ENCODE assay signal across 20 cellular contexts in the genomic region with DNA sequence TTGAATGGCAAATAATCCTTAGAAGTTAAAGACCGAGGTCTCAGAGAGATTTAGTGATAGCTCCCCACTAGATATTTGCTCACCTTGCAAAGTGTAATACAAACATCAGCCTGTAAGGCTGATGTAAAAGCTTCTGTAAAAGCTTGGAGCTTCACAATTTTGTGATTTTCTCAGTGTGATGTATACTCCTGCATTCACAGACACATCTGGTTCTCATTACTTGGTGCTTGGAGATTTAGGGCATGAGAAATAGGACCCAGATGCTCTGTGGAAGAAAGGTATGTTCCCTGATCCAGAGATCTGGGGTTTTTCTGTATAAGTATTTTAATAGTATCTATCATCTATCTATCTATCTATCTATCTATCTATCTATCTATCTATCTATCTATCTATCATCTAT.
A peak's percentile ranks its signal among the peaks of the same experiment; 100 is the strongest.
DNase-seq lines count a peak whose midpoint lies in the region; ATAC-seq and TF ChIP-seq lines count a peak whose summit lies in the region.
"Had no signal": no experiment of that assay in that cellular context is flagged by ENCODE, and none has a peak within 500 bp of the region (broad histone marks: within the 10 kb centered on the region; RNA-seq: fewer than 3 reads in every experiment).

No MANE protein-coding gene starts in this region.

- no peak overlapping the region for H3K4me3 ChIP-seq in adipocyte (ENCODE audit: low read length)
- no peak overlapping the region for H3K4me3 ChIP-seq in mammary epithelial cell (replicated peaks in 1 of 3; ENCODE audit: insufficient read depth in 1 of 3, low read depth in 2 of 3, low read length in 3 of 3)
- H3K4me3 ChIP-seq: GM12878, GM23248, HAP-1 had no signal

- in situ Hi-C loops in mammary epithelial cell (cut with MboI; ENCODE audit: low sequenced_read_pairs in 2 of 2) = no loop called here

- dilution Hi-C loops in mammary epithelial cell (cut with HindIII; ENCODE audit: low sequenced_read_pairs) = no loop called here

- no TSS peak for BruUV-seq in mammary epithelial cell (replicated peaks; lab: Mats Ljungman, UMichigan)

- intact Hi-C loops in mammary epithelial cell (cut with micrococcal nuclease) = no loop called here

- no peaks in the 10 kb centered on the region for H3K27me3 ChIP-seq in adipocyte (replicated peaks; ENCODE audit: control insufficient read depth, insufficient read depth, low read length)
- H3K27me3 ChIP-seq in mammary epithelial cell (ENCODE audit: insufficient read depth, low read length) = peaks cover 1% of the 10 kb centered on the region
- H3K27me3 ChIP-seq: BE2C had no signal

- H3K9me3 ChIP-seq in adipocyte (ENCODE audit: control insufficient read depth, low read length) = no peaks in the 10 kb centered on the region
- no peaks in the 10 kb centered on the region for H3K9me3 ChIP-seq in mammary epithelial cell (replicated peaks; ENCODE audit: insufficient read depth, low read length)
- H3K9me3 ChIP-seq: BE2C, HAP-1 had no signal

- H3K36me3 ChIP-seq in adipocyte (ENCODE audit: control insufficient read depth, insufficient read depth, low read length, severe bottlenecking) (no peaks in the 10 kb centered on the region), mammary epithelial cell (ENCODE audit: insufficient read depth, low read length) (no peaks in the 10 kb centered on the region)
- H3K36me3 ChIP-seq: BE2C, HAP-1 had no signal

- no peak overlapping the region for H2AFZ ChIP-seq in mammary epithelial cell (ENCODE audit: low read depth, low read length)
- H2AFZ ChIP-seq: GM23248 had no signal

- no peak overlapping the region for H3K27ac ChIP-seq in mammary epithelial cell (ENCODE audit: insufficient read depth, low read depth, low read length)
- H3K27ac ChIP-seq: GM23248, HL-60 had no signal

- H3K4me2 ChIP-seq in mammary epithelial cell (ENCODE audit: insufficient read depth, low read depth, low read length) = no peak overlapping the region

- H4K20me1 ChIP-seq in mammary epithelial cell (ENCODE audit: insufficient read depth, low read length) = no peaks in the 10 kb centered on the region

- H3K4me1 ChIP-seq in adipocyte (ENCODE audit: control insufficient read depth, insufficient read depth, low read length) (no peaks in the 10 kb centered on the region), mammary epithelial cell (ENCODE audit: insufficient read depth, low read length) (no peaks in the 10 kb centered on the region)
- H3K4me1 ChIP-seq: HAP-1 had no signal

- DNase-seq in SK-N-DZ (ENCODE audit: low spot score) (peak; percentile 7), adipocyte (ENCODE audit: low read depth) (peak; percentile 89), fibroblast of gingiva (ENCODE audit: low read depth) (peak; percentile 22), NCI-H748 (lab: John Stamatoyannopoulos, UW; ENCODE audit: unreplicated experiment) (no peak), mammary epithelial cell (no peak)
- DNase-seq: ACHN; BE2C; C1 segment of cervical spinal cord; CD4-positive, CD25-positive, alpha-beta regulatory T cell; CD8-positive, alpha-beta memory T cell; COR-L47; DMS 273 treated with DMSO at 0.1 percent for 48 hours; DMS53; DND-41; EL; GM23248 had no signal

- 61% methylated on average over 1 of the region's 1 CpG for WGBS in mammary epithelial cell (ENCODE audit: low coverage, missing lambda C conversion rate)

- CTCF ChIA-PET in mammary epithelial cell (lab: Charles Lee; ENCODE audit: low non-redundant PET) = no interaction called here

- H3K9ac ChIP-seq in adipocyte (ENCODE audit: low read length) (no peak overlapping the region), mammary epithelial cell (ENCODE audit: insufficient read depth, low read length) (no peak overlapping the region)
- H3K9ac ChIP-seq: GM23248 had no signal

- no peak for ATAC-seq in GM21515 (IDR thresholded peaks at IDR 0.05; ENCODE audit: unreplicated experiment)
- ATAC-seq: GM12878 had no signal

- TF ChIP-seq CTCF in mammary epithelial cell (conservative IDR thresholded peaks at IDR 0.05 in 1 of 2, IDR thresholded peaks at IDR 0.05 in 1 of 2; ENCODE audit: extremely low read depth in 1 of 2, insufficient read depth in 1 of 2, low read depth in 1 of 2, low read length in 2 of 2) = no peak

- H3K79me2 ChIP-seq in mammary epithelial cell (ENCODE audit: insufficient read depth, low read length) = no peaks in the 10 kb centered on the region

Comparison
In these comparisons a context has a peak if more than half of its experiments do, and no peak if none do; other contexts are left out.
1. DNase-seq: peak in SK-N-DZ (single experiment), adipocyte (single experiment) and fibroblast of gingiva (single experiment); none in NCI-H748 (single experiment) and mammary epithelial cell (single experiment).